1 cellular context compared by ENCODE assay signal in the genomic region with DNA sequence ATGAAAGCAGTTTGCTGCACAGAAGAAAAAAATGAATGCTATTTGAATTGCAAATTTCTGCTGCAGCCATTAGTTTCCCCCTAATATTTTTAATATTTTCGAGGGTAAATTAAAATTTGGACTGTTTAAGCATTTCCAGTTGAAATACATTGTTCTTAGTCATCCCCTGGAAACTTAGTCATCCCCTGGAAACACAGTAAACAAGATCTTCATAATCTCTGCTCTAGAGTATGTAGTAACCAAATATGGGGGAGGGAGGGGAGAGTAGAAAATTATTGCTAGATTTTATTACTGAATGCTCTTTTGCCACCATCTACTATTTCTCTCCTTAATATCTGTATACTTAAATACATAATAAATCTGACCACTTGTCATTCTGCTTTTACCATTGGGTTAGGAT.
TF ChIP-seq lines count a peak whose summit lies in the region.

No MANE protein-coding gene starts in this region.

TF ChIP-seq in HepG2, 621 proteins besides CTCF, POLR2A, EP300 and RAD21 (continued from another document):
- TF ChIP-seq AFF4 (CRISPR knock-in tag; IDR thresholded peaks at IDR 0.05): no peak
- TF ChIP-seq NFKB2 (CRISPR knock-in tag; IDR thresholded peaks at IDR 0.05; ENCODE audit: borderline replicate concordance): no peak
- TF ChIP-seq PHF8 (CRISPR knock-in tag; IDR thresholded peaks at IDR 0.05): no peak
- no peak for TF ChIP-seq ZIK1 (CRISPR knock-in tag; IDR thresholded peaks at IDR 0.05; ENCODE audit: borderline replicate concordance, low read depth)
